Comparison of ENCODE assay signal across 24 cellular contexts in genomic region chrX:132483951-132484350, GRCh38. TPM values are rescaled to one million over a fixed set of nuclear protein-coding genes. Genes with fewer than 3 reads are reported as not detected.
DNase-seq lines count a peak whose midpoint lies in the region; ATAC-seq, FAIRE-seq and TF ChIP-seq lines count a peak whose summit lies in the region.
"Had no signal": no experiment of that assay in that cellular context is flagged by ENCODE, and none has a peak within 500 bp of the region (broad histone marks: within the 10 kb centered on the region; RNA-seq: fewer than 3 reads in every experiment).

No MANE protein-coding gene starts in this region.

- intact Hi-C loops in CD4-positive, alpha-beta T cell (cut with DNase I, micrococcal nuclease): loop anchor here (5.0 to 10.0 kb wide), 4 partner anchors 52 to 459 kb away; partner anchors contain the start of genes RAP2C (in 1 of the 2) and STK26 (in 1 of the 2)
- intact Hi-C loops in OCI-LY7 (cut with micrococcal nuclease; ENCODE audit: unreplicated experiment) (loop anchor here (10.0 kb wide), 1 partner anchor 189 kb away; no protein-coding TSS in a partner anchor), Calu3 (cut with micrococcal nuclease; ENCODE audit: unreplicated experiment) (loop anchor here (10.0 kb wide), 1 partner anchor 269 kb away; the partner anchor contains the start of gene RAP2C)

- no peak overlapping the region for H2AFZ ChIP-seq in OCI-LY7 (ENCODE audit: low read length)

- no peaks in the 10 kb centered on the region for H3K27me3 Mint-ChIP-seq in CD4-positive, alpha-beta T cell
- H3K27me3 Mint-ChIP-seq in Calu3 (ENCODE audit: unreplicated experiment): no peaks in the 10 kb centered on the region

- no peak for TF ChIP-seq POLR2A in GM12892 (IDR thresholded peaks at IDR 0.05; ENCODE audit: low read depth, low read length)

- ATAC-seq in CD4-positive, alpha-beta T cell (ENCODE audit: poor library complexity): no peak
- ATAC-seq in GM19455 (IDR thresholded peaks at IDR 0.05; ENCODE audit: unreplicated experiment): no peak
- ATAC-seq: heart left ventricle, left cardiac atrium, Right ventricle myocardium inferior, WTC11 had no signal

- peak overlapping the region; percentile 75 for H3K27ac Mint-ChIP-seq in CD4-positive, alpha-beta T cell
- no peak overlapping the region for H3K27ac Mint-ChIP-seq in Calu3 (ENCODE audit: unreplicated experiment)
- H3K27ac Mint-ChIP-seq: WTC11 had no signal

- peak overlapping the region; percentile 97 for H3K4me2 ChIP-seq in OCI-LY7 (ENCODE audit: low read length)

- peaks cover 66% of the 10 kb centered on the region for H3K4me1 ChIP-seq in OCI-LY7 (ENCODE audit: insufficient read depth, low read length, poor library complexity, severe bottlenecking)

- FAIRE-seq in GM12892 (lab: Jason Lieb, UNC): peak; percentile 80

- POLR2A ChIA-PET in CD4-positive, alpha-beta T cell (lab: Charles Lee): no interaction called here
- POLR2A ChIA-PET in OCI-LY7 (lab: Charles Lee): no interaction called here

- H3K27me3 ChIP-seq in CD4-positive, alpha-beta T cell (ENCODE audit: control insufficient read depth, insufficient read depth, low read length): no peaks in the 10 kb centered on the region
- H3K27me3 ChIP-seq: upper lobe of left lung had no signal

- peaks cover 5% of the 10 kb centered on the region; the same call in 1 of the 2 replicates for H4K20me1 ChIP-seq in OCI-LY7 (ENCODE audit: insufficient read depth, low read length)

- CTCF ChIA-PET in CD4-positive, alpha-beta T cell (lab: Charles Lee): no interaction called here
- CTCF ChIA-PET in OCI-LY7 (lab: Charles Lee; ENCODE audit: unreplicated experiment) (no interaction called here), Calu3 (lab: Charles Lee) (no interaction called here)

- TF ChIP-seq CTCF in CD4-positive, alpha-beta T cell (IDR thresholded peaks at IDR 0.05): no peak
- TF ChIP-seq CTCF in OCI-LY7 (conservative IDR thresholded peaks at IDR 0.05; ENCODE audit: low read length) (no peak), Calu3 (IDR thresholded peaks at IDR 0.05; ENCODE audit: unreplicated experiment) (no peak)

- H3K4me1 Mint-ChIP-seq in CD4-positive, alpha-beta T cell (ENCODE audit: low read depth): peaks cover 85% of the 10 kb centered on the region
- peaks cover 19% of the 10 kb centered on the region for H3K4me1 Mint-ChIP-seq in Calu3 (ENCODE audit: low read depth, unreplicated experiment)

- no peak for DNase-seq in CD4-positive, alpha-beta T cell
- DNase-seq in GM12892 (ENCODE audit: insufficient read length): no peak
- no peak for DNase-seq in OCI-LY7 (ENCODE audit: low spot score)
- DNase-seq in left kidney (ENCODE audit: low read depth, low spot score): peak; percentile 21
- DNase-seq in NCI-H2227 (lab: John Stamatoyannopoulos, UW; ENCODE audit: unreplicated experiment): no peak
- no peak for DNase-seq in Calu3
- no peak for DNase-seq in hippocampal formation (lab: John Stamatoyannopoulos, UW)
- DNase-seq: activated CD4-positive, alpha-beta T cell treated with anti-CD3 and anti-CD28 coated beads, Interleukin-2, amount 50 U/mL, for 48 hours; activated effector memory CD4-positive, alpha-beta T cell treated with Interleukin-2 at 50 U/mL for 16 hours; Caco-2; effector CD8-positive, alpha-beta T cell; erythroblast; heart left ventricle; left cardiac atrium; mesenchymal stem cell; NCI-H524 treated with DMSO at 0.1 percent for 48 hours; occipital lobe; T1000; upper lobe of left lung had no signal

- peaks cover 4% of the 10 kb centered on the region for H3K36me3 Mint-ChIP-seq in CD4-positive, alpha-beta T cell (ENCODE audit: low read depth)
- H3K36me3 Mint-ChIP-seq in Calu3 (ENCODE audit: insufficient read depth, unreplicated experiment): peaks cover 9% of the 10 kb centered on the region
- H3K36me3 Mint-ChIP-seq: brain, WTC11 had no signal

- no peaks in the 10 kb centered on the region for H3K9me3 Mint-ChIP-seq in CD4-positive, alpha-beta T cell
- H3K9me3 Mint-ChIP-seq in Calu3 (ENCODE audit: low read depth, unreplicated experiment): no peaks in the 10 kb centered on the region
- H3K9me3 Mint-ChIP-seq: brain, WTC11 had no signal

- H3K36me3 ChIP-seq in OCI-LY7 (ENCODE audit: insufficient read depth, low read length): peaks cover 7% of the 10 kb centered on the region; the same call in 1 of the 2 replicates
- H3K36me3 ChIP-seq: heart left ventricle, upper lobe of left lung had no signal

- BruUV-seq in OCI-LY7 (replicated peaks; lab: Mats Ljungman, UMichigan) (no TSS peak), Calu3 (replicated peaks; lab: Mats Ljungman, UMichigan) (no TSS peak)

- no peak overlapping the region for H3K27ac ChIP-seq in CD4-positive, alpha-beta T cell (ENCODE audit: low read depth, low read length)
- peak overlapping the region; percentile 100 for H3K27ac ChIP-seq in OCI-LY7 (ENCODE audit: low read depth, low read length, poor library complexity, severe bottlenecking)
- H3K27ac ChIP-seq: heart left ventricle, skin epidermis, upper lobe of left lung had no signal

- peak overlapping the region; percentile 78 for H3K4me3 ChIP-seq in OCI-LY7 (ENCODE audit: low read depth, low read length, poor library complexity, severe bottlenecking)
- H3K4me3 ChIP-seq: heart left ventricle, skin epidermis, upper lobe of left lung had no signal

- H3K4me3 Mint-ChIP-seq in CD4-positive, alpha-beta T cell: no peak overlapping the region
- no peak overlapping the region for H3K4me3 Mint-ChIP-seq in Calu3 (ENCODE audit: low read depth, unreplicated experiment)
- H3K4me3 Mint-ChIP-seq: WTC11 had no signal

- no peaks in the 10 kb centered on the region for H3K9me3 ChIP-seq in CD4-positive, alpha-beta T cell (ENCODE audit: control insufficient read depth, low read length)
- no peaks in the 10 kb centered on the region for H3K9me3 ChIP-seq in OCI-LY7 (ENCODE audit: low read length)
- H3K9me3 ChIP-seq: Caco-2, heart left ventricle, upper lobe of left lung had no signal

- H3K79me2 ChIP-seq in OCI-LY7 (ENCODE audit: insufficient read depth, low read depth, low read length): peaks cover 91% of the 10 kb centered on the region

- H3K9me2 ChIP-seq in OCI-LY7 (ENCODE audit: insufficient read depth, low read length): no peaks in the 10 kb centered on the region

RNA-seq across cellular contexts. Expression of gene MBNL3, which starts 4.9 kb away (rescaled TPM):
- total RNA-seq in CD4-positive, alpha-beta T cell: 10 to 100 TPM; 19.0 to 19.4 TPM
- 9.0 TPM for polyA plus RNA-seq in GM12892 (2012; ENCODE audit: missing spikeins)
- 31.4 and 39.4 TPM in 2 replicates for total RNA-seq in OCI-LY7 (2014; rRNA removed; shearing (Covaris generic))
- total RNA-seq in OCI-LY7 (2022): 73.9 and 86.6 TPM in 2 replicates
- 18.9 and 21.0 TPM in 2 replicates for total RNA-seq in Calu3 (2022)
